ENCODE assay signal across 22 cellular contexts in the genomic region with DNA sequence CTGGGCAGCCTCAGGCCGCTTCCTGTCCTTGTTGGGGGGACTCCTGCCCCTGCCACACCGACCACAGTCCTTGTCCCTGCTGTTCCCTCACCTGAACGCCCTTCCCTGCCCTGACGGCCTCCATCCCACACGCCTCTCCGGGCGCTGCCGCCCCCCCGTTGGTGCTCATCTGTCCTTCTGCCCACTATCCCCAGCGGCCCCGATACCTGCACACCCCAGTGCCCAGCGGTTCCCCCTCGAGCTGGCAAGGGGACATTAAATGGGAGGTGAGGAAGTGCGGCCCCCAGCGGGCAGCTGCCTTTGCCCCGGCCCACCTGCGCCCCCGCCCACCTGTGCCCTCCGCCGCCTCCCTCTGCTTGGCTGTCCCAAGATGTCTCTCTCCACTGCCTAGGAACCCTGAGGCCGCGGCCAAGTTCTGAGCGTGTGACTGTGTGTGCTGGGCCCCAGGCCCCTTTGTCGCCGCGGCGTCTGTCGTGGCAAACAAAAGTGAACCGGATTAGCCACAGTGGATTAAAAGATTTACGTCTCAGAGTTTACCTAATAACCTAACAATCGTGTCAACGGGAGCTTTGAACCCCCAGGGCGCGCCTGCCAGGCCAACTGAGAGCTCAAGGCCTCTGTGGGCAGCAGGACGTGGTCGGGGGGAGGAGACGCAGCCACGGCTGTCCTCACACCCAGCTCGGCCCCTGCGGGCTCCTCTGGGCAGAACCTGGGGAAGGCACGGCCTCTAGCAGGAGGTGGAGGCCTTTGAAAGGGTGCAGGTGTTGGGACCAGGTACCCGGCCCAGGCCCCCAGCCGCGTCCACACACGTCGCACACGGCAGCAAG. TPM values are rescaled to one million over a fixed set of nuclear protein-coding genes. Genes with fewer than 3 reads are reported as not detected.
DNase-seq lines count a peak whose midpoint lies in the region; ATAC-seq, FAIRE-seq and TF ChIP-seq lines count a peak whose summit lies in the region.
"Had no signal": no experiment of that assay in that cellular context is flagged by ENCODE, and none has a peak within 500 bp of the region (broad histone marks: within the 10 kb centered on the region; RNA-seq: fewer than 3 reads in every experiment).

No MANE protein-coding gene starts in this region.

- H3K36me3 ChIP-seq in HAP-1 (replicated peaks): no peaks in the 10 kb centered on the region
- no peaks in the 10 kb centered on the region for H3K36me3 ChIP-seq in SJCRH30
- H3K36me3 ChIP-seq in HepG2 (replicated peaks in 1 of 2; ENCODE audit: control insufficient read depth in 1 of 2, insufficient read depth in 2 of 2, low read length in 2 of 2): no peaks in the 10 kb centered on the region
- H3K36me3 ChIP-seq: Peyer's patch, SJSA1 had no signal

- 43% methylated on average over 34 of the region's 47 CpGs for WGBS in HepG2 (ENCODE audit: low lambda C conversion rate)

- ATAC-seq in HepG2: no peak
- ATAC-seq in GM21737 (IDR thresholded peaks at IDR 0.05; ENCODE audit: unreplicated experiment): no peak

- no peak for TF ChIP-seq RAD21 in HepG2 (CRISPR knock-in tag; IDR thresholded peaks at IDR 0.05)

- TF ChIP-seq CTCF in HepG2 (CRISPR knock-in tag; IDR thresholded peaks at IDR 0.05) (no peak), retinal pigment epithelial cell (conservative IDR thresholded peaks at IDR 0.05; ENCODE audit: low read depth, low read length) (no peak)

- TF ChIP-seq POLR2A in HepG2 (IDR thresholded peaks at IDR 0.05; ENCODE audit: insufficient read depth in 1 of 2, low read depth in 2 of 2, low read length in 2 of 2): peak in 1 of 2 experiments; percentile 45; a peak in 1 of 4 replicates
- no peak for TF ChIP-seq POLR2A in H54 (IDR thresholded peaks at IDR 0.05; ENCODE audit: low read depth, low read length)

- DNase-seq in HAP-1 (ENCODE audit: low spot score in 2 of 2): peak; percentile 81 to 87
- peak; percentile 65 to 75 for DNase-seq in SJCRH30
- peak; percentile 30 for DNase-seq in HepG2 (ENCODE audit: low spot score)
- DNase-seq in retinal pigment epithelial cell (ENCODE audit: low read depth): peak; percentile 43
- no peak for DNase-seq in GOT3 (lab: John Stamatoyannopoulos, UW)
- no peak for DNase-seq in H54 (ENCODE audit: insufficient read length, low spot score)
- DNase-seq: CD4-positive, CD25-positive, alpha-beta regulatory T cell; DMS 273 treated with DMSO at 0.1 percent for 48 hours; DND-41; H7; HFFc6; NCI-H1092 treated with DMSO at 0.1 percent for 48 hours; NCI-H146; NCI-H2029; NCI-H2227 treated with DMSO at 0.1 percent for 48 hours; NCI-H510A; Peyer's patch had no signal

- peaks cover 10% of the 10 kb centered on the region for H3K4me1 ChIP-seq in HAP-1
- H3K4me1 ChIP-seq in SJCRH30: peaks cover 17% of the 10 kb centered on the region
- peaks cover 90% of the 10 kb centered on the region for H3K4me1 ChIP-seq in HepG2 (ENCODE audit: insufficient read depth, low read length)

- H2AFZ ChIP-seq in HepG2 (ENCODE audit: low read length): no peak overlapping the region

- H3K9me3 ChIP-seq in HAP-1 (no peaks in the 10 kb centered on the region), SJCRH30 (replicated peaks) (no peaks in the 10 kb centered on the region), HepG2 (ENCODE audit: low read length) (no peaks in the 10 kb centered on the region)
- H3K9me3 ChIP-seq: Peyer's patch, SJSA1 had no signal

- in situ Hi-C loops in HAP-1 (cut with MboI; ENCODE audit: low sequenced_read_pairs): no loop called here
- in situ Hi-C loops in HepG2 (cut with HindIII; ENCODE audit: extremely low pct_ligation_motif_present, low pct_unique_long_range_greater_than_20kb): loop anchor here (5.0 kb wide), 1 partner anchor 88 kb away; no protein-coding TSS in a partner anchor

- H3K4me3 ChIP-seq in HAP-1: no peak overlapping the region
- H3K4me3 ChIP-seq in SJCRH30: no peak overlapping the region
- H3K4me3 ChIP-seq in HepG2 (replicated peaks in 1 of 3; ENCODE audit: insufficient read depth in 1 of 3, low read depth in 2 of 3, low read length in 3 of 3): peak overlapping the region in 2 of 3 experiments; percentile 20 to 52; a peak in 3 of 6 replicates
- H3K4me3 ChIP-seq in retinal pigment epithelial cell (ENCODE audit: low read length): no peak overlapping the region
- H3K4me3 ChIP-seq: Peyer's patch, SJSA1 had no signal

- H3K9ac ChIP-seq in HepG2 (ENCODE audit: insufficient read depth, low read depth, low read length): peak overlapping the region; percentile 34
- H3K9ac ChIP-seq: KMS-11 had no signal

- CTCF ChIA-PET in HepG2 (lab: Yijun Ruan, JAX; ENCODE audit: low intra/inter-chr PET ratio, low total read pairs): no interaction called here

- no peak for FAIRE-seq in HepG2 (lab: Jason Lieb, UNC)
- FAIRE-seq in H54 (lab: Jason Lieb, UNC): no peak
- FAIRE-seq: GM12891 had no signal

- BruUV-seq in HepG2 (replicated peaks; lab: Mats Ljungman, UMichigan): no TSS peak

- TF ChIP-seq EP300 in HepG2 (IDR thresholded peaks at IDR 0.05; ENCODE audit: low read depth in 2 of 2, low read length in 2 of 2) (no peak), HepG2 (CRISPR knock-in tag; IDR thresholded peaks at IDR 0.05; ENCODE audit: borderline replicate concordance) (no peak)

- H3K79me2 ChIP-seq in HepG2 (ENCODE audit: insufficient read depth, low read length): no peaks in the 10 kb centered on the region

- no peaks in the 10 kb centered on the region for H3K27me3 ChIP-seq in HAP-1 (ENCODE audit: low read depth)
- H3K27me3 ChIP-seq in SJCRH30: no peaks in the 10 kb centered on the region
- H3K27me3 ChIP-seq in HepG2 (ENCODE audit: control insufficient read depth in 1 of 2, insufficient read depth in 2 of 2, low read length in 2 of 2): peaks cover 1 to 13% of the 10 kb centered on the region in 2 experiments; a peak in 4 of 5 replicates
- H3K27me3 ChIP-seq: Peyer's patch had no signal

- intact Hi-C loops in HepG2 (cut with micrococcal nuclease; ENCODE audit: unreplicated experiment): loop anchor here (5.0 kb wide), 2 partner anchors 133 to 243 kb away; partner anchors contain the start of gene LUC7L

- H3K27ac ChIP-seq in SJCRH30: no peak overlapping the region
- H3K27ac ChIP-seq in HepG2 (ENCODE audit: extremely low read length, insufficient read depth, low read length): peak overlapping the region; percentile 62
- H3K27ac ChIP-seq: HL-60, KMS-11, Peyer's patch, SJSA1 had no signal

- POLR2A ChIA-PET in HepG2 (lab: Yijun Ruan, JAX): interaction anchor here (0.7 kb wide), 1 partner anchor 263 kb away, joined by 4 read pairs; no protein-coding TSS in a partner anchor

- peak overlapping the region; percentile 61 for H3K4me2 ChIP-seq in HepG2 (ENCODE audit: low read depth, low read length)
- H3K4me2 ChIP-seq: KMS-11 had no signal

- no peaks in the 10 kb centered on the region for H4K20me1 ChIP-seq in HepG2 (ENCODE audit: insufficient read depth, low read length)

RNA-seq across cellular contexts. Expression of gene AXIN1, which starts 7.6 kb away (rescaled TPM):
- 20.9 and 21.1 TPM in 2 replicates for total RNA-seq in SJCRH30 (2014; rRNA removed; shearing (Covaris generic))
- 18.8 and 24.0 TPM in 2 replicates for total RNA-seq in HepG2 (2016; rRNA removed; fragmentation: Illumina TruSeq; extraction: Trizol)
- total RNA-seq in HepG2 (2016; cell fraction: cytosol; rRNA removed; fragmentation: Illumina TruSeq; extraction: Trizol; ENCODE audit: low read depth): 17.0 and 18.3 TPM in 2 replicates
- total RNA-seq in HepG2 (2016; cell fraction: insoluble cytoplasmic fraction; rRNA removed; fragmentation: Illumina TruSeq; extraction: Trizol): 14.2 and 23.9 TPM in 2 replicates
- 32.6 and 32.8 TPM in 2 replicates for total RNA-seq in HepG2 (2016; cell fraction: membrane; rRNA removed; fragmentation: Illumina TruSeq; extraction: Trizol)
- 14.9 and 17.5 TPM in 2 replicates for total RNA-seq in HepG2 (2016; cell fraction: nucleus; rRNA removed; fragmentation: Illumina TruSeq; extraction: Trizol)
- 26.0 and 28.5 TPM in 2 replicates for polyA plus RNA-seq in HepG2 (2011; rRNA removed)
- 37.0 and 44.7 TPM in 2 replicates for polyA plus RNA-seq in HepG2 (2011; cell fraction: cytosol; rRNA removed)
- polyA plus RNA-seq in HepG2 (2011; cell fraction: nucleus; rRNA removed): 55.4 and 62.8 TPM in 2 replicates
- 28.4 and 30.4 TPM in 2 replicates for polyA plus RNA-seq in HepG2 (2012)
- 8.5 and 8.8 TPM in 2 replicates for polyA plus RNA-seq in HepG2 (2016; cell fraction: cytosol; fragmentation: Illumina TruSeq; extraction: Trizol; ENCODE audit: low read depth)
- polyA plus RNA-seq in HepG2 (2016; cell fraction: insoluble cytoplasmic fraction; fragmentation: Illumina TruSeq; extraction: Trizol; ENCODE audit: low read depth): 19.0 and 24.8 TPM in 2 replicates
- polyA plus RNA-seq in HepG2 (2016; cell fraction: membrane; fragmentation: Illumina TruSeq; extraction: Trizol; ENCODE audit: low read depth): 22.0 and 23.4 TPM in 2 replicates
- 30.6 and 31.6 TPM in 2 replicates for polyA plus RNA-seq in HepG2 (2016; cell fraction: nucleus; fragmentation: Illumina TruSeq; extraction: Trizol; ENCODE audit: insufficient read depth, low read depth)
- 10.4 and 24.0 TPM in 2 replicates for polyA minus RNA-seq in HepG2 (2011; rRNA and poly(A)+ RNA removed; ENCODE audit: low replicate concordance)
- polyA minus RNA-seq in HepG2 (2011; cell fraction: cytosol; rRNA and poly(A)+ RNA removed): 21.4 and 23.6 TPM in 2 replicates
- 14.3 and 15.7 TPM in 2 replicates for polyA minus RNA-seq in HepG2 (2011; cell fraction: nucleus; rRNA and poly(A)+ RNA removed)

RNA-seq across cellular contexts. Expression of gene MRPL28, which starts 10.3 kb away (rescaled TPM):
- total RNA-seq in SJCRH30 (2014; rRNA removed; shearing (Covaris generic)): 81.4 and 96.8 TPM in 2 replicates
- 114 and 128 TPM in 2 replicates for total RNA-seq in HepG2 (2016; rRNA removed; fragmentation: Illumina TruSeq; extraction: Trizol)
- total RNA-seq in HepG2 (2016; cell fraction: cytosol; rRNA removed; fragmentation: Illumina TruSeq; extraction: Trizol; ENCODE audit: low read depth): 30.5 and 32.3 TPM in 2 replicates
- total RNA-seq in HepG2 (2016; cell fraction: insoluble cytoplasmic fraction; rRNA removed; fragmentation: Illumina TruSeq; extraction: Trizol): 115 and 131 TPM in 2 replicates
- 36.8 and 38.6 TPM in 2 replicates for total RNA-seq in HepG2 (2016; cell fraction: membrane; rRNA removed; fragmentation: Illumina TruSeq; extraction: Trizol)
- 35.6 and 38.6 TPM in 2 replicates for total RNA-seq in HepG2 (2016; cell fraction: nucleus; rRNA removed; fragmentation: Illumina TruSeq; extraction: Trizol)
- 121 and 135 TPM in 2 replicates for polyA plus RNA-seq in HepG2 (2011; rRNA removed)
- polyA plus RNA-seq in HepG2 (2011; cell fraction: cytosol; rRNA removed): 141 and 211 TPM in 2 replicates
- 65.0 and 69.2 TPM in 2 replicates for polyA plus RNA-seq in HepG2 (2011; cell fraction: nucleus; rRNA removed)
- polyA plus RNA-seq in HepG2 (2012): 50.0 and 56.2 TPM in 2 replicates
- 35.7 and 36.6 TPM in 2 replicates for polyA plus RNA-seq in HepG2 (2016; cell fraction: cytosol; fragmentation: Illumina TruSeq; extraction: Trizol; ENCODE audit: low read depth)
- 162 and 166 TPM in 2 replicates for polyA plus RNA-seq in HepG2 (2016; cell fraction: insoluble cytoplasmic fraction; fragmentation: Illumina TruSeq; extraction: Trizol; ENCODE audit: low read depth)
- 35.5 and 36.2 TPM in 2 replicates for polyA plus RNA-seq in HepG2 (2016; cell fraction: membrane; fragmentation: Illumina TruSeq; extraction: Trizol; ENCODE audit: low read depth)
- polyA plus RNA-seq in HepG2 (2016; cell fraction: nucleus; fragmentation: Illumina TruSeq; extraction: Trizol; ENCODE audit: insufficient read depth, low read depth): 85.4 and 90.0 TPM in 2 replicates
- 51.3 and 73.8 TPM in 2 replicates for polyA minus RNA-seq in HepG2 (2011; rRNA and poly(A)+ RNA removed; ENCODE audit: low replicate concordance)
- 29.4 and 29.5 TPM in 2 replicates for polyA minus RNA-seq in HepG2 (2011; cell fraction: cytosol; rRNA and poly(A)+ RNA removed)
- 10.2 and 13.2 TPM in 2 replicates for polyA minus RNA-seq in HepG2 (2011; cell fraction: nucleus; rRNA and poly(A)+ RNA removed)

RNA-seq across cellular contexts. Expression of gene PGAP6, which starts 21.7 kb away (rescaled TPM):
- total RNA-seq in SJCRH30 (2014; rRNA removed; shearing (Covaris generic)): 25.6 and 27.5 TPM in 2 replicates
- total RNA-seq in HepG2 (2016; rRNA removed; fragmentation: Illumina TruSeq; extraction: Trizol): 33.7 and 52.7 TPM in 2 replicates
- total RNA-seq in HepG2 (2016; cell fraction: cytosol; rRNA removed; fragmentation: Illumina TruSeq; extraction: Trizol; ENCODE audit: low read depth): 52.2 and 54.4 TPM in 2 replicates
- 27.1 and 52.1 TPM in 2 replicates for total RNA-seq in HepG2 (2016; cell fraction: insoluble cytoplasmic fraction; rRNA removed; fragmentation: Illumina TruSeq; extraction: Trizol)
- 108 and 112 TPM in 2 replicates for total RNA-seq in HepG2 (2016; cell fraction: membrane; rRNA removed; fragmentation: Illumina TruSeq; extraction: Trizol)
- total RNA-seq in HepG2 (2016; cell fraction: nucleus; rRNA removed; fragmentation: Illumina TruSeq; extraction: Trizol): 36.6 and 38.8 TPM in 2 replicates
- polyA plus RNA-seq in HepG2 (2011; rRNA removed): 136 and 192 TPM in 2 replicates
- 183 and 222 TPM in 2 replicates for polyA plus RNA-seq in HepG2 (2011; cell fraction: cytosol; rRNA removed)
- polyA plus RNA-seq in HepG2 (2011; cell fraction: nucleus; rRNA removed): 308 and 324 TPM in 2 replicates
- 54.7 and 75.9 TPM in 2 replicates for polyA plus RNA-seq in HepG2 (2012)
- 90.3 and 94.2 TPM in 2 replicates for polyA plus RNA-seq in HepG2 (2016; cell fraction: cytosol; fragmentation: Illumina TruSeq; extraction: Trizol; ENCODE audit: low read depth)
- 43.3 and 54.7 TPM in 2 replicates for polyA plus RNA-seq in HepG2 (2016; cell fraction: insoluble cytoplasmic fraction; fragmentation: Illumina TruSeq; extraction: Trizol; ENCODE audit: low read depth)
- 117 and 127 TPM in 2 replicates for polyA plus RNA-seq in HepG2 (2016; cell fraction: membrane; fragmentation: Illumina TruSeq; extraction: Trizol; ENCODE audit: low read depth)
- polyA plus RNA-seq in HepG2 (2016; cell fraction: nucleus; fragmentation: Illumina TruSeq; extraction: Trizol; ENCODE audit: insufficient read depth, low read depth): 107 and 123 TPM in 2 replicates
- 53.1 and 397 TPM in 2 replicates for polyA minus RNA-seq in HepG2 (2011; rRNA and poly(A)+ RNA removed; ENCODE audit: low replicate concordance)
- 61.4 and 63.3 TPM in 2 replicates for polyA minus RNA-seq in HepG2 (2011; cell fraction: cytosol; rRNA and poly(A)+ RNA removed)
- 26.0 and 48.0 TPM in 2 replicates for polyA minus RNA-seq in HepG2 (2011; cell fraction: nucleus; rRNA and poly(A)+ RNA removed)

RNA-seq across cellular contexts. Expression of gene NME4, which starts 36.9 kb away (rescaled TPM):
- 140 and 149 TPM in 2 replicates for total RNA-seq in SJCRH30 (2014; rRNA removed; shearing (Covaris generic))
- total RNA-seq in HepG2 (2016; rRNA removed; fragmentation: Illumina TruSeq; extraction: Trizol): 82.8 and 121 TPM in 2 replicates
- 711 and 716 TPM in 2 replicates for total RNA-seq in HepG2 (2016; cell fraction: cytosol; rRNA removed; fragmentation: Illumina TruSeq; extraction: Trizol; ENCODE audit: low read depth)
- 79.6 and 119 TPM in 2 replicates for total RNA-seq in HepG2 (2016; cell fraction: insoluble cytoplasmic fraction; rRNA removed; fragmentation: Illumina TruSeq; extraction: Trizol)
- total RNA-seq in HepG2 (2016; cell fraction: membrane; rRNA removed; fragmentation: Illumina TruSeq; extraction: Trizol): 463 and 513 TPM in 2 replicates
- total RNA-seq in HepG2 (2016; cell fraction: nucleus; rRNA removed; fragmentation: Illumina TruSeq; extraction: Trizol): 47.7 and 52.8 TPM in 2 replicates
- polyA plus RNA-seq in HepG2 (2011; rRNA removed): 263 and 275 TPM in 2 replicates
- polyA plus RNA-seq in HepG2 (2011; cell fraction: cytosol; rRNA removed): 199 and 344 TPM in 2 replicates
- polyA plus RNA-seq in HepG2 (2011; cell fraction: nucleus; rRNA removed): 245 and 274 TPM in 2 replicates
- 136 and 145 TPM in 2 replicates for polyA plus RNA-seq in HepG2 (2012)
- 1,773 and 1,829 TPM in 2 replicates for polyA plus RNA-seq in HepG2 (2016; cell fraction: cytosol; fragmentation: Illumina TruSeq; extraction: Trizol; ENCODE audit: low read depth)
- polyA plus RNA-seq in HepG2 (2016; cell fraction: insoluble cytoplasmic fraction; fragmentation: Illumina TruSeq; extraction: Trizol; ENCODE audit: low read depth): 189 and 200 TPM in 2 replicates
- 997 and 1,012 TPM in 2 replicates for polyA plus RNA-seq in HepG2 (2016; cell fraction: membrane; fragmentation: Illumina TruSeq; extraction: Trizol; ENCODE audit: low read depth)
- 195 and 217 TPM in 2 replicates for polyA plus RNA-seq in HepG2 (2016; cell fraction: nucleus; fragmentation: Illumina TruSeq; extraction: Trizol; ENCODE audit: insufficient read depth, low read depth)
- 21.3 and 147 TPM in 2 replicates for polyA minus RNA-seq in HepG2 (2011; rRNA and poly(A)+ RNA removed; ENCODE audit: low replicate concordance)
- polyA minus RNA-seq in HepG2 (2011; cell fraction: cytosol; rRNA and poly(A)+ RNA removed): 51.2 and 63.8 TPM in 2 replicates
- polyA minus RNA-seq in HepG2 (2011; cell fraction: nucleus; rRNA and poly(A)+ RNA removed): 27.2 and 27.9 TPM in 2 replicates

RNA-seq across cellular contexts. Expression of gene DECR2, which starts 41.6 kb away (rescaled TPM):
- total RNA-seq in SJCRH30 (2014; rRNA removed; shearing (Covaris generic)): 4.8 and 5.7 TPM in 2 replicates
- total RNA-seq in HepG2 (2016; rRNA removed; fragmentation: Illumina TruSeq; extraction: Trizol): 27.8 and 36.3 TPM in 2 replicates
- total RNA-seq in HepG2 (2016; cell fraction: cytosol; rRNA removed; fragmentation: Illumina TruSeq; extraction: Trizol; ENCODE audit: low read depth): 22.1 and 28.4 TPM in 2 replicates
- total RNA-seq in HepG2 (2016; cell fraction: insoluble cytoplasmic fraction; rRNA removed; fragmentation: Illumina TruSeq; extraction: Trizol): 28.1 and 37.2 TPM in 2 replicates
- 22.1 and 27.1 TPM in 2 replicates for total RNA-seq in HepG2 (2016; cell fraction: membrane; rRNA removed; fragmentation: Illumina TruSeq; extraction: Trizol)
- total RNA-seq in HepG2 (2016; cell fraction: nucleus; rRNA removed; fragmentation: Illumina TruSeq; extraction: Trizol): 34.5 and 35.9 TPM in 2 replicates
- polyA plus RNA-seq in HepG2 (2011; rRNA removed): 44.6 and 51.2 TPM in 2 replicates
- polyA plus RNA-seq in HepG2 (2011; cell fraction: cytosol; rRNA removed): 29.5 and 53.6 TPM in 2 replicates
- 220 and 244 TPM in 2 replicates for polyA plus RNA-seq in HepG2 (2011; cell fraction: nucleus; rRNA removed)
- 22.1 and 23.1 TPM in 2 replicates for polyA plus RNA-seq in HepG2 (2012)
- 13.3 and 15.1 TPM in 2 replicates for polyA plus RNA-seq in HepG2 (2016; cell fraction: cytosol; fragmentation: Illumina TruSeq; extraction: Trizol; ENCODE audit: low read depth)
- 31.8 and 35.2 TPM in 2 replicates for polyA plus RNA-seq in HepG2 (2016; cell fraction: insoluble cytoplasmic fraction; fragmentation: Illumina TruSeq; extraction: Trizol; ENCODE audit: low read depth)
- 19.1 and 19.5 TPM in 2 replicates for polyA plus RNA-seq in HepG2 (2016; cell fraction: membrane; fragmentation: Illumina TruSeq; extraction: Trizol; ENCODE audit: low read depth)
- polyA plus RNA-seq in HepG2 (2016; cell fraction: nucleus; fragmentation: Illumina TruSeq; extraction: Trizol; ENCODE audit: insufficient read depth, low read depth): 124 and 131 TPM in 2 replicates
- polyA minus RNA-seq in HepG2 (2011; rRNA and poly(A)+ RNA removed; ENCODE audit: low replicate concordance): 15.9 and 53.9 TPM in 2 replicates
- polyA minus RNA-seq in HepG2 (2011; cell fraction: cytosol; rRNA and poly(A)+ RNA removed): 17.0 and 17.7 TPM in 2 replicates
- polyA minus RNA-seq in HepG2 (2011; cell fraction: nucleus; rRNA and poly(A)+ RNA removed): 25.4 and 25.9 TPM in 2 replicates

Comparison
In these comparisons a context has a peak if more than half of its experiments do, and no peak if none do; other contexts are left out.
1. DNase-seq: peak in HAP-1 (2 of 2), SJCRH30 (2 of 2), HepG2 (single experiment) and retinal pigment epithelial cell (single experiment); none in GOT3 (single experiment) and H54 (single experiment).
2. H3K4me3 ChIP-seq: peak in HepG2 (2 of 3); none in HAP-1 (single experiment), SJCRH30 (single experiment) and retinal pigment epithelial cell (single experiment).